ENCODE assay signal across 1 cellular context in genomic region chr2:159854485-159854884, GRCh38.
TF ChIP-seq lines count a peak whose summit lies in the region.

No MANE protein-coding gene starts in this region.

TF ChIP-seq in GM23338, 12 proteins besides CTCF, POLR2A, EP300 and RAD21:
- no peak for TF ChIP-seq REST (IDR thresholded peaks at IDR 0.05; ENCODE audit: unreplicated experiment)
- TF ChIP-seq NANOG (IDR thresholded peaks at IDR 0.05; ENCODE audit: borderline replicate concordance): no peak
- no peak for TF ChIP-seq POLR2AphosphoS5 (IDR thresholded peaks at IDR 0.05; ENCODE audit: low read depth)
- TF ChIP-seq JUNB (IDR thresholded peaks at IDR 0.05; ENCODE audit: unreplicated experiment): no peak
- no peak for TF ChIP-seq ZNF114 (CRISPR knock-in tag; IDR thresholded peaks at IDR 0.05)
- TF ChIP-seq, protein P1, sequence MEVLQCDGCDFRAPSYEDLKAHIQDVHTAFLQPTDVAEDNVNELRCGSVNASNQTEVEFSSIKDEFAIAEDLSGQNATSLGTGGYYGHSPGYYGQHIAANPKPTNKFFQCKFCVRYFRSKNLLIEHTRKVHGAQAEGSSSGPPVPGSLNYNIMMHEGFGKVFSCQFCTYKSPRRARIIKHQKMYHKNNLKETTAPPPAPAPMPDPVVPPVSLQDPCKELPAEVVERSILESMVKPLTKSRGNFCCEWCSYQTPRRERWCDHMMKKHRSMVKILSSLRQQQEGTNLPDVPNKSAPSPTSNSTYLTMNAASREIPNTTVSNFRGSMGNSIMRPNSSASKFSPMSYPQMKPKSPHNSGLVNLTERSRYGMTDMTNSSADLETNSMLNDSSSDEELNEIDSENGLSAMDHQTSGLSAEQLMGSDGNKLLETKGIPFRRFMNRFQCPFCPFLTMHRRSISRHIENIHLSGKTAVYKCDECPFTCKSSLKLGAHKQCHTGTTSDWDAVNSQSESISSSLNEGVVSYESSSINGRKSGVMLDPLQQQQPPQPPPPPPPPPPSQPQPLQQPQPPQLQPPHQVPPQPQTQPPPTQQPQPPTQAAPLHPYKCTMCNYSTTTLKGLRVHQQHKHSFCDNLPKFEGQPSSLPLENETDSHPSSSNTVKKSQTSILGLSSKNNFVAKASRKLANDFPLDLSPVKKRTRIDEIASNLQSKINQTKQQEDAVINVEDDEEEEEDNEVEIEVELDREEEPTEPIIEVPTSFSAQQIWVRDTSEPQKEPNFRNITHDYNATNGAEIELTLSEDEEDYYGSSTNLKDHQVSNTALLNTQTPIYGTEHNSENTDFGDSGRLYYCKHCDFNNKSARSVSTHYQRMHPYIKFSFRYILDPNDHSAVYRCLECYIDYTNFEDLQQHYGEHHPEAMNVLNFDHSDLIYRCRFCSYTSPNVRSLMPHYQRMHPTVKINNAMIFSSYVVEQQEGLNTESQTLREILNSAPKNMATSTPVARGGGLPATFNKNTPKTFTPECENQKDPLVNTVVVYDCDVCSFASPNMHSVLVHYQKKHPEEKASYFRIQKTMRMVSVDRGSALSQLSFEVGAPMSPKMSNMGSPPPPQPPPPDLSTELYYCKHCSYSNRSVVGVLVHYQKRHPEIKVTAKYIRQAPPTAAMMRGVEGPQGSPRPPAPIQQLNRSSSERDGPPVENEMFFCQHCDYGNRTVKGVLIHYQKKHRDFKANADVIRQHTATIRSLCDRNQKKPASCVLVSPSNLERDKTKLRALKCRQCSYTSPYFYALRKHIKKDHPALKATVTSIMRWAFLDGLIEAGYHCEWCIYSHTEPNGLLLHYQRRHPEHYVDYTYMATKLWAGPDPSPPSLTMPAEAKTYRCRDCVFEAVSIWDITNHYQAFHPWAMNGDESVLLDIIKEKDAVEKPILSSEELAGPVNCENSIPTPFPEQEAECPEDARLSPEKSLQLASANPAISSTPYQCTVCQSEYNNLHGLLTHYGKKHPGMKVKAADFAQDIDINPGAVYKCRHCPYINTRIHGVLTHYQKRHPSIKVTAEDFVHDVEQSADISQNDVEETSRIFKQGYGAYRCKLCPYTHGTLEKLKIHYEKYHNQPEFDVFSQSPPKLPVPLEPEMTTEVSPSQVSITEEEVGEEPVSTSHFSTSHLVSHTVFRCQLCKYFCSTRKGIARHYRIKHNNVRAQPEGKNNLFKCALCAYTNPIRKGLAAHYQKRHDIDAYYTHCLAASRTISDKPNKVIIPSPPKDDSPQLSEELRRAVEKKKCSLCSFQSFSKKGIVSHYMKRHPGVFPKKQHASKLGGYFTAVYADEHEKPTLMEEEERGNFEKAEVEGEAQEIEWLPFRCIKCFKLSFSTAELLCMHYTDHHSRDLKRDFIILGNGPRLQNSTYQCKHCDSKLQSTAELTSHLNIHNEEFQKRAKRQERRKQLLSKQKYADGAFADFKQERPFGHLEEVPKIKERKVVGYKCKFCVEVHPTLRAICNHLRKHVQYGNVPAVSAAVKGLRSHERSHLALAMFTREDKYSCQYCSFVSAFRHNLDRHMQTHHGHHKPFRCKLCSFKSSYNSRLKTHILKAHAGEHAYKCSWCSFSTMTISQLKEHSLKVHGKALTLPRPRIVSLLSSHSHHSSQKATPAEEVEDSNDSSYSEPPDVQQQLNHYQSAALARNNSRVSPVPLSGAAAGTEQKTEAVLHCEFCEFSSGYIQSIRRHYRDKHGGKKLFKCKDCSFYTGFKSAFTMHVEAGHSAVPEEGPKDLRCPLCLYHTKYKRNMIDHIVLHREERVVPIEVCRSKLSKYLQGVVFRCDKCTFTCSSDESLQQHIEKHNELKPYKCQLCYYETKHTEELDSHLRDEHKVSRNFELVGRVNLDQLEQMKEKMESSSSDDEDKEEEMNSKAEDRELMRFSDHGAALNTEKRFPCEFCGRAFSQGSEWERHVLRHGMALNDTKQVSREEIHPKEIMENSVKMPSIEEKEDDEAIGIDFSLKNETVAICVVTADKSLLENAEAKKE (CRISPR knock-in tag; IDR thresholded peaks at IDR 0.05): no peak
- no peak for TF ChIP-seq ZNF331 (CRISPR knock-in tag; IDR thresholded peaks at IDR 0.05; ENCODE audit: low read depth)
- no peak for TF ChIP-seq STAT1 (IDR thresholded peaks at IDR 0.05; ENCODE audit: unreplicated experiment)
- TF ChIP-seq CREB1 (CRISPR knock-in tag; IDR thresholded peaks at IDR 0.05; ENCODE audit: low read depth): no peak
- TF ChIP-seq EZH2phosphoT487 (IDR thresholded peaks at IDR 0.05; ENCODE audit: unreplicated experiment): no peak
- no peak for TF ChIP-seq ETS1 (IDR thresholded peaks at IDR 0.05)
- TF ChIP-seq EZH2 (IDR thresholded peaks at IDR 0.05; ENCODE audit: low read depth, unreplicated experiment): no peak
